1 cellular context compared by ENCODE assay signal in genomic region chr15:31365655-31366127, GRCh38.
TF ChIP-seq lines count a peak whose summit lies in the region.

No MANE protein-coding gene starts in this region.

TF ChIP-seq in GM12878, 131 proteins besides CTCF, POLR2A, EP300 and RAD21 (continued from another document):
- TF ChIP-seq REST (IDR thresholded peaks at IDR 0.05; ENCODE audit: low read depth, low read length) (no peak), ETV6 (conservative IDR thresholded peaks at IDR 0.05 in 1 of 2, IDR thresholded peaks at IDR 0.05 in 1 of 2; ENCODE audit: borderline replicate concordance in 1 of 2, low read depth in 1 of 2) (no peak), BHLHE40 (IDR thresholded peaks at IDR 0.05; ENCODE audit: borderline replicate concordance in 1 of 2, low read depth in 2 of 2, low read length in 1 of 2) (peak in 1 of 2 experiments; percentile 39; a peak in 1 of 4 replicates), EZH2 (IDR thresholded peaks at IDR 0.05; ENCODE audit: borderline replicate concordance, control insufficient read depth, low read depth, low read length) (no peak)
TF ChIP-seq in GM12878: peak in this region for 12.
